ENCODE assay signal across 13 cellular contexts in genomic region chr14:93971635-93972027, GRCh38. TPM values are rescaled to one million over a fixed set of nuclear protein-coding genes. Genes with fewer than 3 reads are reported as not detected.
DNase-seq lines count a peak whose midpoint lies in the region; ATAC-seq and TF ChIP-seq lines count a peak whose summit lies in the region.
"Had no signal": no experiment of that assay in that cellular context is flagged by ENCODE, and none has a peak within 500 bp of the region (broad histone marks: within the 10 kb centered on the region; RNA-seq: fewer than 3 reads in every experiment).

No MANE protein-coding gene starts in this region.

- H3K27me3 ChIP-seq in heart right ventricle (no peaks in the 10 kb centered on the region), thoracic aorta (replicated peaks; ENCODE audit: insufficient read depth) (no peaks in the 10 kb centered on the region)

- no peaks in the 10 kb centered on the region for H3K9me3 ChIP-seq in heart right ventricle
- H3K9me3 ChIP-seq in thoracic aorta: no peaks in the 10 kb centered on the region

- H3K27ac Mint-ChIP-seq in activated B cell treated with CpG ODN at 0.5 μM for 24 hours (peak overlapping the region; percentile 89), immature natural killer cell (peak overlapping the region in 4 of 6 donors; percentile 34 to 94 (median 92))

- ATAC-seq in heart right ventricle (no peak), left cardiac atrium (no peak), activated B cell treated with CpG ODN at 0.5 μM for 24 hours (ENCODE audit: low read depth) (no peak), thoracic aorta (ENCODE audit: insufficient number of reproducible peaks, low FRiP score, low read depth) (no peak)
- ATAC-seq: HCT116 had no signal

- peaks cover 20 to 97% (median 50%) of the 10 kb centered on the region in 9 donors for H3K4me1 ChIP-seq in heart right ventricle
- peaks cover 41 to 94% of the 10 kb centered on the region in 2 donors for H3K4me1 ChIP-seq in thoracic aorta (ENCODE audit: control insufficient read depth in 1 of 2, low read depth in 2 of 2)

- 60 to 68% methylated on average over 3 of the region's 3 CpGs for WGBS in heart right ventricle, 2 donors

- intact Hi-C loops in heart right ventricle (cut with DNase I): no loop called here
- intact Hi-C loops in left cardiac atrium (cut with DNase I): no loop called here
- intact Hi-C loops in activated B cell treated with CpG ODN at 0.5 μM for 24 hours (cut with micrococcal nuclease): loop anchor here (1.0 to 10.0 kb wide), 4 partner anchors 12 to 767 kb away; partner anchors contain the start of genes GON7, OTUB2 and UBR7

- H3K27me3 Mint-ChIP-seq in activated B cell treated with CpG ODN at 0.5 μM for 24 hours (peaks cover 16% of the 10 kb centered on the region), immature natural killer cell (ENCODE audit: low read depth in 3 of 3) (peaks cover 2 to 7% (median 3%) of the 10 kb centered on the region in 3 donors)

- peak overlapping the region in 2 of 10 donors; percentile 41 to 46 for H3K4me3 ChIP-seq in heart right ventricle
- H3K4me3 ChIP-seq in thoracic aorta: no peak overlapping the region
- H3K4me3 ChIP-seq: lung had no signal

- H3K36me3 Mint-ChIP-seq in activated B cell treated with CpG ODN at 0.5 μM for 24 hours (ENCODE audit: low read depth) (no peaks in the 10 kb centered on the region), immature natural killer cell (peaks cover 0 to 3% (median 0%) of the 10 kb centered on the region in 3 donors)

- H3K4me1 Mint-ChIP-seq in activated B cell treated with CpG ODN at 0.5 μM for 24 hours (peaks cover 70% of the 10 kb centered on the region), immature natural killer cell (peaks cover 27 to 32% of the 10 kb centered on the region in 2 donors)

- POLR2A ChIA-PET in activated B cell treated with CpG ODN at 0.5 μM for 24 hours (lab: Charles Lee): interaction anchor here (1.4 to 6.6 kb wide), 6 partner anchors 9 to 109 kb away, joined by 4 to 133 read pairs (median 12); partner anchors contain the start of genes DDX24 and IFI27L1

- H3K9me3 Mint-ChIP-seq in activated B cell treated with CpG ODN at 0.5 μM for 24 hours: no peaks in the 10 kb centered on the region
- peaks cover 0 to under 1% (median 0%) of the 10 kb centered on the region in 6 donors for H3K9me3 Mint-ChIP-seq in immature natural killer cell

- peak overlapping the region in 7 of 10 donors; percentile 13 to 91 (median 87) for H3K27ac ChIP-seq in heart right ventricle
- H3K27ac ChIP-seq in thoracic aorta: peak overlapping the region; percentile 90 to 92

- H3K4me3 Mint-ChIP-seq in activated B cell treated with CpG ODN at 0.5 μM for 24 hours: peak overlapping the region; percentile 89
- peak overlapping the region; percentile 87 to 94 (median 92) for H3K4me3 Mint-ChIP-seq in immature natural killer cell

- TF ChIP-seq CTCF in heart right ventricle (IDR thresholded peaks at IDR 0.05) (no peak), activated B cell treated with CpG ODN at 0.5 μM for 24 hours (IDR thresholded peaks at IDR 0.05) (no peak), thoracic aorta (IDR thresholded peaks at IDR 0.05) (no peak)

- DNase-seq in heart right ventricle: no peak
- no peak for DNase-seq in left cardiac atrium
- DNase-seq in activated B cell treated with CpG ODN at 0.5 μM for 24 hours: no peak
- no peak for DNase-seq in immature natural killer cell
- DNase-seq in thoracic aorta (ENCODE audit: low spot score): no peak
- no peak for DNase-seq in NCI-H2107 treated with DMSO at 0.1 percent for 48 hours (lab: John Stamatoyannopoulos, UW; ENCODE audit: unreplicated experiment)
- no peak for DNase-seq in NCI-H1092 treated with DMSO at 0.1 percent for 48 hours (lab: John Stamatoyannopoulos, UW)
- DNase-seq in SIG-M5 treated with dmso at 0.1 percent for 504 hours (lab: John Stamatoyannopoulos, UW; ENCODE audit: unreplicated experiment): no peak
- DNase-seq: NCI-H446 treated with DMSO at 0.1 percent for 48 hours had no signal

- CTCF ChIA-PET in activated B cell treated with CpG ODN at 0.5 μM for 24 hours (lab: Charles Lee): interaction anchor here (0.7 to 13.3 kb wide), 10 partner anchors 11 to 54 kb away, joined by 3 to 498 read pairs (median 12); partner anchors contain the start of gene OTUB2

- peaks cover 0 to 4% (median 0%) of the 10 kb centered on the region in 9 donors for H3K36me3 ChIP-seq in heart right ventricle
- no peaks in the 10 kb centered on the region for H3K36me3 ChIP-seq in thoracic aorta

RNA-seq across cellular contexts. Expression of gene ASB2, which starts 4.7 kb away (rescaled TPM):
- 100 to 1,000 TPM in 9 of 10 donors, 10 to 100 TPM in 1; 85.7 to 253 (median 168) TPM for total RNA-seq in heart right ventricle
- 100 to 1,000 TPM in 1 of 2 donors, 10 to 100 TPM in 1; 19.6 to 374 TPM for polyA plus RNA-seq in heart right ventricle
- 100 to 1,000 TPM; 102 to 105 TPM for total RNA-seq in left cardiac atrium
- total RNA-seq in activated B cell treated with CpG ODN at 0.5 μM for 24 hours: 2.7 and 3.1 TPM in 2 replicates
- polyA plus RNA-seq in immature natural killer cell: 1 to 10 TPM; 1.4 to 4.2 (median 2.7) TPM
- total RNA-seq in thoracic aorta: 10 to 100 TPM; 47.2 to 48.3 TPM

RNA-seq across cellular contexts. Expression of gene CCDC197, which starts 25.5 kb away (rescaled TPM):
- total RNA-seq in heart right ventricle: 1 to 10 TPM in 3 of 10 donors, under 1 TPM in 6, not detected in 1; 0.40 to 1.6 (median 0.75) TPM
- polyA plus RNA-seq in heart right ventricle: 1 to 10 TPM in 1 of 2 donors, not detected in 1; 1.3 TPM
- total RNA-seq in left cardiac atrium: not detected
- not detected in 2 replicates for total RNA-seq in activated B cell treated with CpG ODN at 0.5 μM for 24 hours
- polyA plus RNA-seq in immature natural killer cell: not detected
- not detected for total RNA-seq in thoracic aorta
- total RNA-seq: Daoy, lung had no signal
- polyA plus RNA-seq: esophagus, lung had no signal

RNA-seq across cellular contexts. Expression of gene FAM181A, which starts 44.5 kb away (rescaled TPM):
- total RNA-seq in heart right ventricle (not detected), left cardiac atrium (not detected), activated B cell treated with CpG ODN at 0.5 μM for 24 hours (not detected in 2 replicates), thoracic aorta (not detected)
- polyA plus RNA-seq in heart right ventricle (not detected), immature natural killer cell (not detected)
- total RNA-seq: Daoy had no signal
- polyA plus RNA-seq: esophagus had no signal

RNA-seq across cellular contexts. Expression of gene OTUB2, which starts 54.5 kb away (rescaled TPM):
- under 1 TPM in 9 of 10 donors, not detected in 1; 0.07 to 0.37 (median 0.15) TPM for total RNA-seq in heart right ventricle
- under 1 TPM; 0.22 to 0.29 TPM for polyA plus RNA-seq in heart right ventricle
- total RNA-seq in left cardiac atrium: under 1 TPM; 0.24 to 0.56 TPM
- total RNA-seq in activated B cell treated with CpG ODN at 0.5 μM for 24 hours: 0.12 TPM in 1 of 2 replicates, not detected in the other
- polyA plus RNA-seq in immature natural killer cell: under 1 TPM in 2 of 3 donors, not detected in 1; 0.22 to 0.33 TPM
- under 1 TPM; 0.14 to 0.71 TPM for total RNA-seq in thoracic aorta

Comparison
In these comparisons a context has a peak if more than half of its experiments do, and no peak if none do; other contexts are left out.
1. RNA of gene ASB2, which starts 4.7 kb away (total RNA-seq): 85.7 to 253 TPM in heart right ventricle, 102 to 105 TPM in left cardiac atrium and 47.2 to 48.3 TPM in thoracic aorta; 2.7 to 3.1 TPM in activated B cell treated with CpG ODN at 0.5 μM for 24 hours; every median in the first group is over 10 times any median in the second.